ENCODE assay signal across 9 cellular contexts in genomic region chr12:118188690-118189371, GRCh38. TPM values are rescaled to one million over a fixed set of nuclear protein-coding genes. Genes with fewer than 3 reads are reported as not detected.
DNase-seq lines count a peak whose midpoint lies in the region; ATAC-seq and TF ChIP-seq lines count a peak whose summit lies in the region.
"Had no signal": no experiment of that assay in that cellular context is flagged by ENCODE, and none has a peak within 500 bp of the region (broad histone marks: within the 10 kb centered on the region; RNA-seq: fewer than 3 reads in every experiment).

No MANE protein-coding gene starts in this region.

- H3K36me3 ChIP-seq in fibroblast of lung (ENCODE audit: control insufficient read depth, insufficient read depth, low read length) (no peaks in the 10 kb centered on the region), neural progenitor cell (no peaks in the 10 kb centered on the region)
- H3K36me3 ChIP-seq: HAP-1 had no signal

- H2AFZ ChIP-seq in fibroblast of lung (ENCODE audit: low read length) (no peak overlapping the region), neural progenitor cell (replicated peaks) (no peak overlapping the region)

- H4K20me1 ChIP-seq in fibroblast of lung (ENCODE audit: control insufficient read depth, extremely low read depth, insufficient read depth, low read length), result no peaks in the 10 kb centered on the region
- no peaks in the 10 kb centered on the region for H4K20me1 ChIP-seq in neural progenitor cell (ENCODE audit: low read depth)

- TF ChIP-seq CTCF in fibroblast of lung (conservative IDR thresholded peaks at IDR 0.05 in 1 of 2, IDR thresholded peaks at IDR 0.05 in 1 of 2; ENCODE audit: low read depth in 1 of 2, low read length in 2 of 2) (no peak), neural progenitor cell (IDR thresholded peaks at IDR 0.05) (no peak)

- H3K27me3 Mint-ChIP-seq in neural progenitor cell (ENCODE audit: insufficient read depth, low read depth), result no peaks in the 10 kb centered on the region

- H3K36me3 Mint-ChIP-seq in neural progenitor cell, result no peaks in the 10 kb centered on the region

- H3K27me3 ChIP-seq in fibroblast of lung (ENCODE audit: control insufficient read depth, insufficient read depth, low read length), result no peaks in the 10 kb centered on the region
- no peaks in the 10 kb centered on the region for H3K27me3 ChIP-seq in neural progenitor cell

- peak overlapping the region; percentile 25 to 67 (median 46) for H3K4me3 ChIP-seq in fibroblast of lung (replicated peaks in 1 of 4; ENCODE audit: control extremely low read depth in 1 of 4, insufficient read depth in 1 of 4, low read depth in 3 of 4, low read length in 4 of 4)
- H3K4me3 ChIP-seq in neural progenitor cell, result no peak overlapping the region
- H3K4me3 ChIP-seq: HAP-1 had no signal

- H3K4me1 Mint-ChIP-seq in neural progenitor cell, result peaks cover 33% of the 10 kb centered on the region

- H3K4me2 ChIP-seq in fibroblast of lung (ENCODE audit: extremely low read depth, insufficient read depth, low read length), result peak overlapping the region; percentile 88
- peak overlapping the region; percentile 62 for H3K4me2 ChIP-seq in neural progenitor cell

- H3F3A ChIP-seq in neural progenitor cell (ENCODE audit: low read depth), result peaks cover 13% of the 10 kb centered on the region

- no peaks in the 10 kb centered on the region for H3K9me3 ChIP-seq in fibroblast of lung (ENCODE audit: control insufficient read depth, insufficient read depth, low read depth, low read length)
- no peaks in the 10 kb centered on the region for H3K9me3 ChIP-seq in neural progenitor cell (ENCODE audit: low read depth)
- H3K9me3 ChIP-seq: HAP-1 had no signal

- H3K9ac ChIP-seq in fibroblast of lung (ENCODE audit: insufficient read depth, low read length) (no peak overlapping the region), neural progenitor cell (no peak overlapping the region)

- H3K79me2 ChIP-seq in fibroblast of lung (ENCODE audit: control insufficient read depth, insufficient read depth, low read length) (peaks cover 15% of the 10 kb centered on the region), neural progenitor cell (ENCODE audit: low read depth) (no peaks in the 10 kb centered on the region)

- ATAC-seq in GM19023 (IDR thresholded peaks at IDR 0.05; ENCODE audit: unreplicated experiment), result no peak

- no peaks in the 10 kb centered on the region for H3K9me3 Mint-ChIP-seq in neural progenitor cell

- H3K4me1 ChIP-seq in fibroblast of lung (ENCODE audit: control insufficient read depth, extremely low read depth, insufficient read depth, low read length), result peaks cover 10% of the 10 kb centered on the region
- peaks cover 17% of the 10 kb centered on the region for H3K4me1 ChIP-seq in neural progenitor cell

- H3K27ac ChIP-seq in fibroblast of lung (ENCODE audit: insufficient read depth, low read length) (peak overlapping the region; percentile 61), neural progenitor cell (no peak overlapping the region)

- peak overlapping the region; percentile 85 for H3K4me3 Mint-ChIP-seq in neural progenitor cell

- peak overlapping the region; percentile 81 for H3K27ac Mint-ChIP-seq in neural progenitor cell

- DNase-seq in AG08396 (ENCODE audit: low spot score) (peak; percentile 56), NCI-H748 treated with DMSO at 0.1 percent for 48 hours (lab: John Stamatoyannopoulos, UW) (peak; percentile 24), fibroblast of lung (ENCODE audit: low read depth in 2 of 2) (peak; percentile 67 to 81), neural progenitor cell (ENCODE audit: low spot score) (no peak), mesenteric fat pad (ENCODE audit: low spot score) (no peak), DMS 273 (lab: John Stamatoyannopoulos, UW; ENCODE audit: unreplicated experiment) (no peak), GOT3 (lab: John Stamatoyannopoulos, UW) (no peak)

RNA-seq across cellular contexts. Expression of gene PEBP1, which starts 52.9 kb away (rescaled TPM):
- total RNA-seq in fibroblast of lung (175 and 290 TPM in 2 replicates), neural progenitor cell (ENCODE audit: low replicate concordance) (266 and 406 TPM in 2 replicates), mesenteric fat pad (216 TPM)
- polyA plus RNA-seq in fibroblast of lung, result 193 and 233 TPM in 2 replicates
- 190 and 242 TPM in 2 replicates for polyA plus RNA-seq in fibroblast of lung (2012)
- polyA minus RNA-seq in fibroblast of lung (ENCODE audit: low replicate concordance), result 121 and 127 TPM in 2 replicates

Comparison
In these comparisons a context has a peak if more than half of its experiments do, and no peak if none do; other contexts are left out.
1. DNase-seq: peak in AG08396 (single experiment), NCI-H748 treated with DMSO at 0.1 percent for 48 hours (single experiment) and fibroblast of lung (2 of 2); none in neural progenitor cell (single experiment), mesenteric fat pad (single experiment), DMS 273 (single experiment) and GOT3 (single experiment).